In genomic region chr1:103561612-103562395, GRCh38 we compare ENCODE assay signal across 10 cellular contexts. TPM values are rescaled to one million over a fixed set of nuclear protein-coding genes. Genes with fewer than 3 reads are reported as not detected.
DNase-seq lines count a peak whose midpoint lies in the region; ATAC-seq and TF ChIP-seq lines count a peak whose summit lies in the region.
"Had no signal": no experiment of that assay in that cellular context is flagged by ENCODE, and none has a peak within 500 bp of the region (broad histone marks: within the 10 kb centered on the region; RNA-seq: fewer than 3 reads in every experiment).

No MANE protein-coding gene starts in this region.

- no peaks in the 10 kb centered on the region for H3K4me1 Mint-ChIP-seq in CD4-positive, alpha-beta T cell (ENCODE audit: low read depth)

- peak; percentile 94 for ATAC-seq in HG03439 (IDR thresholded peaks at IDR 0.05; ENCODE audit: unreplicated experiment)
- peak; percentile 22 to 81 for ATAC-seq in upper lobe of left lung (ENCODE audit: low FRiP score in 2 of 2)
- ATAC-seq in CD4-positive, alpha-beta T cell (ENCODE audit: poor library complexity) = no peak

- no peaks in the 10 kb centered on the region for H3K27me3 ChIP-seq in upper lobe of left lung
- no peaks in the 10 kb centered on the region for H3K27me3 ChIP-seq in CD4-positive, alpha-beta T cell (ENCODE audit: control insufficient read depth, insufficient read depth, low read length)

- intact Hi-C loops in CD4-positive, alpha-beta T cell (cut with DNase I, micrococcal nuclease) = no loop called here

- no peak overlapping the region for H3K27ac Mint-ChIP-seq in CD4-positive, alpha-beta T cell

- CTCF ChIA-PET in CD4-positive, alpha-beta T cell (lab: Charles Lee) = no interaction called here

- H3K4me1 ChIP-seq in upper lobe of left lung = peaks cover 6 to 17% (median 9%) of the 10 kb centered on the region in 4 donors

- DNase-seq in DMS53 (lab: John Stamatoyannopoulos, UW) (peak; percentile 33), DMS53 treated with DMSO at 0.1 percent for 48 hours (lab: John Stamatoyannopoulos, UW; ENCODE audit: unreplicated experiment) (no peak), fibroblast of the aortic adventitia (ENCODE audit: low read depth) (peak; percentile 16), upper lobe of left lung (no peak), NCI-H2107 treated with DMSO at 0.1 percent for 48 hours (lab: John Stamatoyannopoulos, UW; ENCODE audit: unreplicated experiment) (no peak), middle frontal gyrus (ENCODE audit: extremely low spot score, low spot score) (no peak)
- DNase-seq in CD4-positive, alpha-beta T cell = no peak

- peaks cover 0 to 3% (median 0%) of the 10 kb centered on the region in 4 donors for H3K36me3 ChIP-seq in upper lobe of left lung

- H3K4me3 Mint-ChIP-seq in CD4-positive, alpha-beta T cell = no peak overlapping the region

- H3K4me3 ChIP-seq in fibroblast of the aortic adventitia (ENCODE audit: low read depth, low read length) = no peak overlapping the region
- H3K4me3 ChIP-seq in upper lobe of left lung = no peak overlapping the region

- 35 to 52% methylated on average over 2 of the region's 2 CpGs for WGBS in upper lobe of left lung, 2 donors

- peak in 3 of 4 donors; percentile 65 to 87 (median 69) for TF ChIP-seq EP300 in upper lobe of left lung (IDR thresholded peaks at IDR 0.05)

- POLR2A ChIA-PET in CD4-positive, alpha-beta T cell (lab: Charles Lee) = no interaction called here

- H3K27ac ChIP-seq in upper lobe of left lung = peak overlapping the region; percentile 63 to 80 (median 75)
- H3K27ac ChIP-seq in CD4-positive, alpha-beta T cell (ENCODE audit: low read depth, low read length) = no peak overlapping the region
- H3K27ac ChIP-seq: 22Rv1 had no signal

- H3K27me3 Mint-ChIP-seq in CD4-positive, alpha-beta T cell = no peaks in the 10 kb centered on the region

- TF ChIP-seq CTCF in fibroblast of the aortic adventitia (IDR thresholded peaks at IDR 0.05; ENCODE audit: insufficient read depth, low read length) (no peak), upper lobe of left lung (IDR thresholded peaks at IDR 0.05) (no peak)
- TF ChIP-seq CTCF in CD4-positive, alpha-beta T cell (IDR thresholded peaks at IDR 0.05) = no peak

- peaks cover 10% of the 10 kb centered on the region for H3K36me3 Mint-ChIP-seq in CD4-positive, alpha-beta T cell (ENCODE audit: low read depth)

- TF ChIP-seq POLR2A in upper lobe of left lung (IDR thresholded peaks at IDR 0.05) = no peak

- H3K9me3 ChIP-seq in upper lobe of left lung = no peaks in the 10 kb centered on the region
- no peaks in the 10 kb centered on the region for H3K9me3 ChIP-seq in CD4-positive, alpha-beta T cell (ENCODE audit: control insufficient read depth, low read length)

- no peaks in the 10 kb centered on the region for H3K9me3 Mint-ChIP-seq in CD4-positive, alpha-beta T cell

RNA-seq across cellular contexts. Expression of gene AMY2B, which starts 9.6 kb away (rescaled TPM):
- total RNA-seq in fibroblast of the aortic adventitia (ENCODE audit: low replicate concordance) = 10.1 and 17.1 TPM in 2 replicates
- 10 to 100 TPM; 12.5 to 73.3 (median 23.8) TPM for total RNA-seq in upper lobe of left lung
- 10 to 100 TPM; 30.9 to 31.5 TPM for total RNA-seq in CD4-positive, alpha-beta T cell

RNA-seq across cellular contexts. Expression of gene RNPC3, which starts 36.3 kb away (rescaled TPM):
- total RNA-seq in fibroblast of the aortic adventitia (ENCODE audit: low replicate concordance) (19.9 and 31.5 TPM in 2 replicates), upper lobe of left lung (100 to 1,000 TPM in 1 of 6 donors, 10 to 100 TPM in 5; 20.4 to 150 (median 48.4) TPM)
- total RNA-seq in CD4-positive, alpha-beta T cell = 10 to 100 TPM; 48.6 to 52.5 TPM

RNA-seq across cellular contexts. Expression of gene AMY2A, which starts 55.4 kb away (rescaled TPM):
- not detected in 2 replicates for total RNA-seq in fibroblast of the aortic adventitia (ENCODE audit: low replicate concordance)
- total RNA-seq in upper lobe of left lung = 1 to 10 TPM in 1 of 6 donors, under 1 TPM in 2, not detected in 3; 0.29 to 1.8 (median 0.77) TPM
- total RNA-seq in CD4-positive, alpha-beta T cell = not detected
- total RNA-seq: RPMI7951 had no signal

Comparison
In these comparisons a context has a peak if more than half of its experiments do, and no peak if none do; other contexts are left out.
1. DNase-seq: peak in DMS53 (single experiment) and fibroblast of the aortic adventitia (single experiment); none in DMS53 treated with DMSO at 0.1 percent for 48 hours (single experiment), upper lobe of left lung (0 of 2), NCI-H2107 treated with DMSO at 0.1 percent for 48 hours (single experiment), CD4-positive, alpha-beta T cell (0 of 10) and middle frontal gyrus (single experiment).